25 cellular contexts compared by ENCODE assay signal in genomic region chr11:117482881-117483280, GRCh38.
"Had no signal": no experiment of that assay in that cellular context is flagged by ENCODE, and none has a peak within 500 bp of the region (broad histone marks: within the 10 kb centered on the region; RNA-seq: fewer than 3 reads in every experiment).

No MANE protein-coding gene starts in this region.

- H3K36me3 Mint-ChIP-seq: activated naive CD4-positive, alpha-beta T cell treated with anti-CD3 and anti-CD28 coated beads, Interleukin-2, amount 50 U/mL, for 72 hours had no signal

- DNase-seq: activated CD4-positive, alpha-beta T cell treated with anti-CD3 and anti-CD28 coated beads for 48 hours; activated CD4-positive, alpha-beta T cell treated with anti-CD3 and anti-CD28 coated beads, Interleukin-2, amount 50 U/mL, for 4 hours; activated CD4-positive, CD25-positive, alpha-beta regulatory T cell treated with anti-CD3 and anti-CD28 coated beads, Interleukin-2, amount 50 U/mL, for 72 hours; activated CD8-positive, alpha-beta memory T cell treated with anti-CD3 and anti-CD28 coated beads, Interleukin-2, amount 50 U/mL, for 48 hours; activated CD8-positive, alpha-beta T cell treated with anti-CD3 and anti-CD28 coated beads, Interleukin-2, amount 10 ng/mL, durations not matched to agents 7 days and 5 days; activated effector memory CD4-positive, alpha-beta T cell treated with Interleukin-2 at 50 U/mL for 16 hours; activated naive CD4-positive, alpha-beta T cell treated with Interleukin-2 at 50 U/mL for 16 hours; activated naive CD8-positive, alpha-beta T cell treated with anti-CD3 and anti-CD28 coated beads, Interleukin-2, amount 50 U/mL, for 24 hours; activated T-cell treated with anti-CD3 and anti-CD28 coated beads, Interleukin-2, amount 50 U/mL, for 1 hour; amniotic stem cell; brain microvascular endothelial cell; KG1; NCI-H1048; NCI-H1694 treated with DMSO at 0.1 percent for 48 hours; NCI-H2029 treated with DMSO at 0.1 percent for 48 hours; NCI-H510A treated with DMSO at 0.1 percent for 48 hours; NCI-H69; PC-3; SHP77; SW 1271 had no signal

- H3K36me3 ChIP-seq: brain microvascular endothelial cell, cardiac muscle cell, SJSA1 had no signal

- H3K4me3 ChIP-seq: cardiac muscle cell, SJSA1 had no signal

- H3K9me3 Mint-ChIP-seq: activated naive CD8-positive, alpha-beta T cell treated with anti-CD3 and anti-CD28 coated beads, Interleukin-2, amount 50 U/mL, for 24 hours; activated T-helper 1 cell treated with anti-CD3 and anti-CD28 coated beads, Interleukin-12 subunit alpha, Interleukin-12 subunit beta, Interleukin-2, Interleukin-4 antibody, amounts not matched to agents 30 ng/mL and 10 ng/mL and 1 ng/mL, durations not matched to agents 14 hours and 24 hours and 36 hours had no signal

- H3K27ac ChIP-seq: brain microvascular endothelial cell, cardiac muscle cell, SJSA1 had no signal

- H3K4me3 Mint-ChIP-seq: activated CD8-positive, alpha-beta T cell treated with anti-CD3 and anti-CD28 coated beads, Interleukin-2, amount 10 ng/mL, durations not matched to agents 7 days and 5 days; activated naive CD8-positive, alpha-beta T cell treated with anti-CD3 and anti-CD28 coated beads, Interleukin-2, amount 50 U/mL, for 24 hours; activated T-helper 1 cell treated with anti-CD3 and anti-CD28 coated beads, Interleukin-12 subunit alpha, Interleukin-12 subunit beta, Interleukin-2, Interleukin-4 antibody, amounts not matched to agents 30 ng/mL and 10 ng/mL and 1 ng/mL, durations not matched to agents 14 hours and 24 hours and 36 hours had no signal

- H3K27me3 ChIP-seq: brain microvascular endothelial cell, cardiac muscle cell, SJSA1 had no signal

- H3K9me3 ChIP-seq: SJSA1 had no signal

- ATAC-seq: activated CD8-positive, alpha-beta T cell treated with anti-CD3 and anti-CD28 coated beads, Interleukin-2, amount 10 ng/mL, durations not matched to agents 7 days and 5 days; activated naive CD4-positive, alpha-beta T cell treated with anti-CD3 and anti-CD28 coated beads, Interleukin-2, amount 50 U/mL, for 72 hours; activated naive CD8-positive, alpha-beta T cell treated with anti-CD3 and anti-CD28 coated beads, Interleukin-2, amount 50 U/mL, for 24 hours; PC-3; SK-N-SH treated with all-trans-retinoic acid at 6 μM for 48 hours had no signal

- H3K4me1 Mint-ChIP-seq: activated naive CD8-positive, alpha-beta T cell treated with anti-CD3 and anti-CD28 coated beads, Interleukin-2, amount 50 U/mL, for 24 hours had no signal

- H3K27ac Mint-ChIP-seq: activated CD8-positive, alpha-beta T cell treated with anti-CD3 and anti-CD28 coated beads, Interleukin-2, amount 10 ng/mL, durations not matched to agents 7 days and 5 days; activated naive CD4-positive, alpha-beta T cell treated with anti-CD3 and anti-CD28 coated beads, Interleukin-2, amount 50 U/mL, for 72 hours; activated naive CD8-positive, alpha-beta T cell treated with anti-CD3 and anti-CD28 coated beads, Interleukin-2, amount 50 U/mL, for 24 hours; activated T-helper 1 cell treated with anti-CD3 and anti-CD28 coated beads, Interleukin-12 subunit alpha, Interleukin-12 subunit beta, Interleukin-2, Interleukin-4 antibody, amounts not matched to agents 30 ng/mL and 10 ng/mL and 1 ng/mL, durations not matched to agents 14 hours and 24 hours and 36 hours had no signal
